8 cellular contexts compared by ENCODE assay signal in the genomic region with DNA sequence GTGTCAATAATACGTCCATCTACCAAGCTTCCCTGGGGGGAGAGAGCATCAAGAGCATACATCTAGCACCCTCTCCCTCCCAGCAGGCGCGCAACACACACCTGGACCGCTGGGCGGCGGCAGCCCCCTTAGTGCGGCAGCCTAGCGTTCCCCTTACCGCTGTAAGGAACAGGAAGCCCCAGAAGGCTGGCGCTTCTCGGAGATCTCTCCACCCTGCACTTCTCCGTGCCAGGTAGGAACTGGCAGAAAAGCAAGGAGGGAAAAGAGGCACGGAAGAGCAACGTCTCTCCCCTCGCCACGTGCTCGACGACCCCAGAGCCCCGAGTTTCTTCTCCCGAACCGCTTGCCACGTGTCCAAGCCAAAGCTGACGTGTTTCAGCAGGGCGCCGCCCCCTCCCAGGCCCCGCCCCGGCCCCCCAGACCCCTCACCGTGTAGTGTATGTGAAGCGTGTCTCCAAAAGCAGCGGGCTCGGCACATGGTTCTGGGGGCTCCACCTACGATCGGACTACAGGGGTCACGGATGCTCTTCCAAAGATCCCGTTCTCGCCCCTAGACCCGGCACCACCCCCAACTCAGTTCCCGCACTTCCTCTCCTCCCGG. TPM values are rescaled to one million over a fixed set of nuclear protein-coding genes. Genes with fewer than 3 reads are reported as not detected.
DNase-seq lines count a peak whose midpoint lies in the region; ATAC-seq and TF ChIP-seq lines count a peak whose summit lies in the region.

No MANE protein-coding gene starts in this region.

- in situ Hi-C loops in brain microvascular endothelial cell (cut with HindIII; ENCODE audit: low pct_ligation_motif_present, low sequenced_read_pairs), result no loop called here

- H3K4me1 ChIP-seq in left lung, result peaks cover 4 to 21% of the 10 kb centered on the region in 2 donors

- peak overlapping the region; percentile 99 for H3K4me3 Mint-ChIP-seq in CD4-positive, alpha-beta T cell

- H3K9me3 ChIP-seq in CD4-positive, alpha-beta T cell (ENCODE audit: control insufficient read depth, low read length), result no peaks in the 10 kb centered on the region
- no peaks in the 10 kb centered on the region for H3K9me3 ChIP-seq in left lung

- peaks cover 63% of the 10 kb centered on the region for H3K4me1 Mint-ChIP-seq in CD4-positive, alpha-beta T cell (ENCODE audit: low read depth)

- H3K27ac ChIP-seq in CD4-positive, alpha-beta T cell (ENCODE audit: low read depth, low read length), result peak overlapping the region; percentile 87
- H3K27ac ChIP-seq in brain microvascular endothelial cell, result peak overlapping the region; percentile 68
- H3K27ac ChIP-seq in left lung, result peak overlapping the region; percentile 26 to 57

- peak; percentile 84 for ATAC-seq in CD4-positive, alpha-beta T cell (ENCODE audit: poor library complexity)
- peak; percentile 71 for ATAC-seq in GM19351 (IDR thresholded peaks at IDR 0.05; ENCODE audit: unreplicated experiment)
- ATAC-seq in HG03521 (IDR thresholded peaks at IDR 0.05; ENCODE audit: unreplicated experiment), result peak; percentile 87
- ATAC-seq in left lung, result peak; percentile 86

- no peaks in the 10 kb centered on the region for H3K27me3 ChIP-seq in CD4-positive, alpha-beta T cell (ENCODE audit: control insufficient read depth, insufficient read depth, low read length)
- H3K27me3 ChIP-seq in brain microvascular endothelial cell (replicated peaks) (no peaks in the 10 kb centered on the region), left lung (no peaks in the 10 kb centered on the region)

- peak overlapping the region; percentile 92 for H3K4me3 ChIP-seq in brain microvascular endothelial cell (ENCODE audit: low read depth, low read length)
- peak overlapping the region; percentile 70 to 77 for H3K4me3 ChIP-seq in left lung

- peaks cover 51% of the 10 kb centered on the region for H3K36me3 Mint-ChIP-seq in CD4-positive, alpha-beta T cell (ENCODE audit: low read depth)

- TF ChIP-seq CTCF in CD4-positive, alpha-beta T cell (IDR thresholded peaks at IDR 0.05), result peak; percentile 75
- TF ChIP-seq CTCF in brain microvascular endothelial cell (IDR thresholded peaks at IDR 0.05; ENCODE audit: low read depth, low read length, missing control alignments) (peak; percentile 78), left lung (IDR thresholded peaks at IDR 0.05) (peak; percentile 18 to 49)

- CTCF ChIA-PET in CD4-positive, alpha-beta T cell (lab: Charles Lee), result interaction anchor here (0.6 to 3.5 kb wide), 21 partner anchors 9 to 148 kb away, joined by 3 to 35 read pairs (median 3); a partner anchor contains a TSS

- intact Hi-C loops in CD4-positive, alpha-beta T cell (cut with DNase I, micrococcal nuclease), result loop anchor here (1.0 to 5.0 kb wide), 4 partner anchors 12 to 54 kb away; a partner anchor contains a TSS
- intact Hi-C loops in left lung (cut with DNase I), result no loop called here

- DNase-seq in CD4-positive, alpha-beta T cell, result peak; percentile 60 to 80 (median 71)
- DNase-seq in T-helper 2 cell (peak; percentile 42 to 82 (median 68)), brain microvascular endothelial cell (peak; percentile 34), left lung (peak; percentile 40 to 85), NCI-H2227 treated with DMSO at 0.1 percent for 48 hours (lab: John Stamatoyannopoulos, UW) (no peak)
- DNase-seq in stimulated activated CD8-positive, alpha-beta memory T cell treated with anti-CD3 and anti-CD28 coated beads, Interleukin-12 subunit alpha, Interleukin-12 subunit beta, amount 100 ng/mL, for 1 hour (ENCODE audit: low read depth), result peak; percentile 58

- no peaks in the 10 kb centered on the region for H3K27me3 Mint-ChIP-seq in CD4-positive, alpha-beta T cell

- no peaks in the 10 kb centered on the region for H3K9me3 Mint-ChIP-seq in CD4-positive, alpha-beta T cell

- H3K36me3 ChIP-seq in brain microvascular endothelial cell (replicated peaks) (peaks cover 31% of the 10 kb centered on the region), left lung (peaks cover 0 to 49% of the 10 kb centered on the region in 2 donors)

- H3K27ac Mint-ChIP-seq in CD4-positive, alpha-beta T cell, result peak overlapping the region; percentile 86

- POLR2A ChIA-PET in CD4-positive, alpha-beta T cell (lab: Charles Lee), result interaction anchor here (1.0 to 3.8 kb wide), 16 partner anchors 9 to 264 kb away, joined by 3 to 31 read pairs (median 8); a partner anchor contains a TSS

RNA-seq across cellular contexts. Expression of a gene that starts 0.6 kb away (rescaled TPM):
- 10 to 100 TPM; 82.3 to 85.9 TPM for total RNA-seq in CD4-positive, alpha-beta T cell
- 10 to 100 TPM; 51.6 to 87.4 TPM for total RNA-seq in left lung

RNA-seq across cellular contexts. Expression of a gene that starts 32.6 kb away (rescaled TPM):
- total RNA-seq in CD4-positive, alpha-beta T cell, result 10 to 100 TPM; 32.0 to 34.6 TPM
- 100 to 1,000 TPM; 184 to 186 TPM for total RNA-seq in left lung

RNA-seq across cellular contexts. Expression of a gene that starts 46.8 kb away (rescaled TPM):
- 10 to 100 TPM; 10.8 TPM for total RNA-seq in CD4-positive, alpha-beta T cell
- total RNA-seq in left lung, result under 1 TPM; 0.15 to 0.58 TPM

RNA-seq across cellular contexts. Expression of a gene that starts 53.4 kb away (rescaled TPM):
- total RNA-seq in CD4-positive, alpha-beta T cell, result 1 to 10 TPM; 1.8 to 2.7 TPM
- total RNA-seq in left lung, result not detected

RNA-seq across cellular contexts. Expression of a gene that starts 59.0 kb away (rescaled TPM):
- total RNA-seq in CD4-positive, alpha-beta T cell, result 1 to 10 TPM; 4.8 to 5.7 TPM
- 10 to 100 TPM in 1 of 2 donors, 1 to 10 TPM in 1; 4.0 to 28.1 TPM for total RNA-seq in left lung

Comparison
In these comparisons a context has a peak if more than half of its experiments do, and no peak if none do; other contexts are left out.
1. RNA of a gene that starts 32.6 kb away (total RNA-seq): 184 to 186 TPM in left lung; 32.0 to 34.6 TPM in CD4-positive, alpha-beta T cell; every median in the first group is over 4 times any median in the second.
2. RNA of a gene that starts 46.8 kb away (total RNA-seq): 10.8 TPM in CD4-positive, alpha-beta T cell; 0.15 to 0.58 TPM in left lung; every median in the first group is over 4 times any median in the second.
3. intact Hi-C loops: an anchor here in CD4-positive, alpha-beta T cell (1.0 to 5.0 kb wide); none called in left lung.
4. Peak in every context shown above with its lines, with median percentiles within 50 percentile points of each other: ATAC-seq, H3K27ac ChIP-seq and CTCF ChIP-seq.